8 cellular contexts compared by ENCODE assay signal in genomic region chr12:1544991-1545700, GRCh38. TPM values are rescaled to one million over a fixed set of nuclear protein-coding genes. Genes with fewer than 3 reads are reported as not detected.
A peak's percentile ranks its signal among the peaks of the same experiment; 100 is the strongest.
DNase-seq lines count a peak whose midpoint lies in the region; ATAC-seq and TF ChIP-seq lines count a peak whose summit lies in the region.

No MANE protein-coding gene starts in this region.

- H3K79me2 ChIP-seq in mesendoderm (ENCODE audit: control insufficient read depth, insufficient read depth, low read length), result no peaks in the 10 kb centered on the region

- no peak overlapping the region for H3K27ac ChIP-seq in mesendoderm (ENCODE audit: low read depth, low read length)

- H3K4ac ChIP-seq in mesendoderm (ENCODE audit: low read depth, low read length), result no peak overlapping the region

- no peak overlapping the region for H3K18ac ChIP-seq in mesendoderm (ENCODE audit: low read length)

- H3K4me2 ChIP-seq in mesendoderm (ENCODE audit: low read length), result no peak overlapping the region

- H2BK5ac ChIP-seq in mesendoderm (ENCODE audit: low read length), result no peak overlapping the region

- no peak overlapping the region for H3K9ac ChIP-seq in mesendoderm (ENCODE audit: low read length)

- no peaks in the 10 kb centered on the region for H3K27me3 ChIP-seq in mesendoderm (ENCODE audit: insufficient read depth, low read length, poor library complexity)

- H3K4me1 ChIP-seq in mesendoderm (ENCODE audit: control insufficient read depth, low read depth, low read length), result no peaks in the 10 kb centered on the region

- H3K23ac ChIP-seq in mesendoderm (ENCODE audit: low read length), result no peak overlapping the region

- H2BK15ac ChIP-seq in mesendoderm (replicated peaks; ENCODE audit: low read depth), result no peak overlapping the region

- H3K36me3 ChIP-seq in mesendoderm (ENCODE audit: control insufficient read depth, insufficient read depth, low read length), result no peaks in the 10 kb centered on the region

- ATAC-seq in GM18520 (IDR thresholded peaks at IDR 0.05; ENCODE audit: unreplicated experiment) (no peak), GM19328 (IDR thresholded peaks at IDR 0.05; ENCODE audit: unreplicated experiment) (no peak), HG02588 (IDR thresholded peaks at IDR 0.05; ENCODE audit: unreplicated experiment) (no peak), HG03025 (IDR thresholded peaks at IDR 0.05; ENCODE audit: low FRiP score, unreplicated experiment) (no peak)

- TF ChIP-seq CTCF in cardiac fibroblast (IDR thresholded peaks at IDR 0.05; ENCODE audit: low read depth, low read length), result peak; percentile 30

- WGBS in mesendoderm (ENCODE audit: extremely low coverage, insufficient coverage, low lambda C conversion rate), result no CpG with 5 or more reads among the region's 7 CpGs

- H4K8ac ChIP-seq in mesendoderm (ENCODE audit: low read depth, low read length), result no peak overlapping the region

- no peak overlapping the region for H2BK120ac ChIP-seq in mesendoderm (ENCODE audit: low read depth, low read length)

- no peak overlapping the region for H3K4me3 ChIP-seq in cardiac fibroblast (replicated peaks in 1 of 2; ENCODE audit: low read depth in 2 of 2, low read length in 2 of 2)
- H3K4me3 ChIP-seq in mesendoderm (ENCODE audit: low read length), result no peak overlapping the region

- H3K56ac ChIP-seq in mesendoderm (ENCODE audit: low read length), result no peak overlapping the region

- no peak overlapping the region for H2AK5ac ChIP-seq in mesendoderm (ENCODE audit: low read length)

- H4K5ac ChIP-seq in mesendoderm (ENCODE audit: low read length), result no peak overlapping the region

- H3K79me1 ChIP-seq in mesendoderm (ENCODE audit: low read length), result no peaks in the 10 kb centered on the region

- DNase-seq in ELR (ENCODE audit: low read depth) (peak; percentile 43), NAMALWA (ENCODE audit: low spot score) (peak; percentile 40), cardiac fibroblast (ENCODE audit: low read depth in 2 of 2) (peak; percentile 53 to 66), mesendoderm (peak; percentile 33)

RNA-seq across cellular contexts. Expression of gene FBXL14, which starts 49.2 kb away (rescaled TPM):
- 2.8 TPM for polyA plus RNA-seq in mesendoderm (2013, experiment 1 of 2)
- 2.9 TPM for polyA plus RNA-seq in mesendoderm (2013, experiment 2 of 2)
